ENCODE assay signal across 10 cellular contexts in the genomic region with DNA sequence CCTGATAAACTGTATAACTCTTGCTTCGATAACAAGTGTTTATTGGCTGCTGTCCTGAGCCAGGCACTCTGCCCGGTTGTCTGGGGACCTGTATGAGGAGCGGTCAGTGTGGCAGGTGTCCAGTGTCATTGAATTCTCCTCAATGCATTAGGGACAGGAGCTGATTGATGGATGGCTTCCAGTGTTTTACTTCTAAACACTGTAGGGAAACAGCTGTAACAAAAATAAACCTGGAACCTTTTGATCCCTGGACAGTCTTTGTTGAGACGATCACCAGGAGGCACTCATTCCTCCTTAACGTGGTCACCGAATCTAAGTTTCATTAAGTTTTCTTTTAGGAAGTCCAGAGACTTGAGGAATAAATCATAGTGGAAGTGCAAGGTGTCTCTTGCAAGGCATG. TPM values are rescaled to one million over a fixed set of nuclear protein-coding genes. Genes with fewer than 3 reads are reported as not detected.
A peak's percentile ranks its signal among the peaks of the same experiment; 100 is the strongest.
DNase-seq lines count a peak whose midpoint lies in the region; ATAC-seq and TF ChIP-seq lines count a peak whose summit lies in the region.
"Had no signal": no experiment of that assay in that cellular context is flagged by ENCODE, and none has a peak within 500 bp of the region (broad histone marks: within the 10 kb centered on the region; RNA-seq: fewer than 3 reads in every experiment).

No MANE protein-coding gene starts in this region.

- peaks cover 18 to 19% of the 10 kb centered on the region in 2 donors for H3K36me3 Mint-ChIP-seq in CD14-positive monocyte

- intact Hi-C loops in CD14-positive monocyte (cut with micrococcal nuclease) = no loop called here

- peaks cover 80% of the 10 kb centered on the region for H3K4me1 Mint-ChIP-seq in CD14-positive monocyte

- DNase-seq in CD14-positive monocyte (ENCODE audit: low spot score) (no peak), NCI-H1092 (lab: John Stamatoyannopoulos, UW) (peak; percentile 43), choroid plexus epithelial cell (ENCODE audit: low read depth) (peak; percentile 42), mucosa of gallbladder (ENCODE audit: low spot score) (peak; percentile 40), DMS79 (lab: John Stamatoyannopoulos, UW) (no peak), HPDE6-E6E7 (ENCODE audit: extremely low spot score) (no peak), erythroblast (lab: John Stamatoyannopoulos, UW) (no peak)
- DNase-seq: Kasumi-1 had no signal

- no peak for TF ChIP-seq POLR2A in erythroblast (IDR thresholded peaks at IDR 0.05; ENCODE audit: low read length)

- no peaks in the 10 kb centered on the region for H3K9me3 Mint-ChIP-seq in CD14-positive monocyte

- H3K27ac Mint-ChIP-seq in CD14-positive monocyte = peak overlapping the region; percentile 8 to 83 (median 46)

- TF ChIP-seq CTCF in CD14-positive monocyte (IDR thresholded peaks at IDR 0.05) (no peak), choroid plexus epithelial cell (conservative IDR thresholded peaks at IDR 0.05; ENCODE audit: low read depth, low read length) (peak; percentile 18)

- ATAC-seq in GM21825 (IDR thresholded peaks at IDR 0.05; ENCODE audit: unreplicated experiment) = no peak

- H3K4me3 Mint-ChIP-seq in CD14-positive monocyte = peak overlapping the region in 1 of 2 donors; percentile 11

- H3K27me3 Mint-ChIP-seq in CD14-positive monocyte (ENCODE audit: low read depth in 3 of 3) = peaks cover 0 to 2% (median 0%) of the 10 kb centered on the region in 3 donors

- H3K4me3 ChIP-seq in choroid plexus epithelial cell (ENCODE audit: low read depth, low read length) = no peak overlapping the region
- H3K4me3 ChIP-seq: coronary artery had no signal

RNA-seq across cellular contexts. Expression of gene UBAC2, which starts 17.9 kb away (rescaled TPM):
- 100 to 1,000 TPM in 1 of 2 donors, 10 to 100 TPM in 1; 96.7 to 113 TPM for polyA plus RNA-seq in CD14-positive monocyte
- total RNA-seq in mucosa of gallbladder = 65.8 TPM

RNA-seq across cellular contexts. Expression of gene GPR18, which starts 39.6 kb away (rescaled TPM):
- 1 to 10 TPM; 1.7 to 2.2 TPM for polyA plus RNA-seq in CD14-positive monocyte
- total RNA-seq in mucosa of gallbladder = 0.37 TPM

Comparison
In these comparisons a context has a peak if more than half of its experiments do, and no peak if none do; other contexts are left out.
1. DNase-seq: peak in NCI-H1092 (single experiment), choroid plexus epithelial cell (single experiment) and mucosa of gallbladder (single experiment); none in CD14-positive monocyte (single experiment), DMS79 (single experiment), HPDE6-E6E7 (single experiment) and erythroblast (0 of 2).